ENCODE assay signal across 27 cellular contexts in genomic region chr11:101563166-101563565, GRCh38. TPM values are rescaled to one million over a fixed set of nuclear protein-coding genes. Genes with fewer than 3 reads are reported as not detected.
"Had no signal": no experiment of that assay in that cellular context is flagged by ENCODE, and none has a peak within 500 bp of the region (broad histone marks: within the 10 kb centered on the region; RNA-seq: fewer than 3 reads in every experiment).

No MANE protein-coding gene starts in this region.

- H2AFZ ChIP-seq: hepatocyte had no signal

- H3K4me1 ChIP-seq: colonic mucosa, esophagus squamous epithelium, foreskin keratinocyte, gastroesophageal sphincter, heart left ventricle, left lung, lower lobe of right lung had no signal

- H3K27ac ChIP-seq: colonic mucosa, epithelial cell of prostate, esophagus squamous epithelium, foreskin keratinocyte, gastroesophageal sphincter, heart left ventricle, hepatocyte, left lung, lower lobe of right lung had no signal

- H3K79me2 ChIP-seq: hepatocyte had no signal

- DNase-seq: colonic mucosa; cortex of kidney; effector CD8-positive, alpha-beta T cell; effector memory CD8-positive, alpha-beta T cell; endodermal cell; erythroblast; esophagus squamous epithelium; foreskin keratinocyte; heart left ventricle; hypothalamus; left cardiac atrium; left lung; left ventricle myocardium superior; lower lobe of right lung; mesenchymal stem cell; mucosa of descending colon; naive B cell; naive thymus-derived CD8-positive, alpha-beta T cell had no signal

- H3K27me3 ChIP-seq: colonic mucosa, esophagus squamous epithelium, foreskin keratinocyte, gastroesophageal sphincter, heart left ventricle, hepatocyte, left lung had no signal

- FAIRE-seq: endometrium, frontal cortex, islet of Langerhans, keratinocyte had no signal

- H3K4me2 ChIP-seq: hepatocyte had no signal

- H3K4me3 ChIP-seq: colonic mucosa, esophagus squamous epithelium, gastroesophageal sphincter, heart left ventricle, hepatocyte, left lung, lower lobe of right lung, mucosa of descending colon had no signal

- H3K9me3 ChIP-seq: colonic mucosa, esophagus squamous epithelium, gastroesophageal sphincter, left lung, lower lobe of right lung, mucosa of descending colon had no signal

- H3K36me3 ChIP-seq: colonic mucosa, esophagus squamous epithelium, gastroesophageal sphincter, heart left ventricle, left lung, lower lobe of right lung had no signal

RNA-seq across cellular contexts. Expression of gene TRPC6, which starts 20.6 kb away (rescaled TPM):
- total RNA-seq: kidney epithelial cell; myocyte; naive thymus-derived CD8-positive, alpha-beta T cell had no signal
- polyA plus RNA-seq: naive thymus-derived CD8-positive, alpha-beta T cell had no signal
